ENCODE assay signal across 3 cellular contexts in the genomic region with DNA sequence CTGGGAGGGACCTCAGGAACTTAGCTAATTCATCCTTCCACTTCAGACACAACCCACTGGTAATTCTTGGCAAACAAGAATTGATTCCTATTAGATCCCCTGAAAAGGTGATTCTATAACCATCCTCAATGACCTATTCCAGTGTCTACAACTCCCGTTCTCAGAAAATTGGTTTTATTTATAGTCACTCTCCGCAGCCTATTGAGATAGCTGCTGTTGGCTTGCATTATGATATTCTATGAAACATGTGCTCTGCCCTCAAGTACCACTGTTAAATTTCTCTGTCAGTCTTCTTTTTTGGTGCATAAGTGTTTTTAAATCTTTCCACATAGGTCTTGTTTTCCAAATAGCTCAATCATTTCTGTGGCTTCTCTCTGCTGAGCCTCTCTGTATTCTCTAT.
"Had no signal": no experiment of that assay in that cellular context is flagged by ENCODE, and none has a peak within 500 bp of the region (broad histone marks: within the 10 kb centered on the region; RNA-seq: fewer than 3 reads in every experiment).

No MANE protein-coding gene starts in this region.

- ATAC-seq: GM23338 had no signal

- DNase-seq: H9, HCEC 1CT had no signal

- H3K4me2 ChIP-seq: GM23338 had no signal

- H3K4me3 ChIP-seq: GM23338 had no signal

- H2AFZ ChIP-seq: GM23338 had no signal
